In genomic region chr20:19012671-19013070, GRCh38 we compare ENCODE assay signal across 15 cellular contexts.
DNase-seq lines count a peak whose midpoint lies in the region; ATAC-seq and TF ChIP-seq lines count a peak whose summit lies in the region.
"Had no signal": no experiment of that assay in that cellular context is flagged by ENCODE, and none has a peak within 500 bp of the region (broad histone marks: within the 10 kb centered on the region; RNA-seq: fewer than 3 reads in every experiment).

No MANE protein-coding gene starts in this region.

- 30 to 36% methylated on average over 7 of the region's 7 CpGs for WGBS in GM23248 (ENCODE audit: low coverage in 1 of 2, low lambda C conversion rate in 2 of 2, missing lambda C conversion rate in 2 of 2), 2 experiments
- WGBS in heart right ventricle, 2 donors: 36 to 48% methylated on average over 7 of the region's 7 CpGs

- H2AFZ ChIP-seq in GM23248: no peak overlapping the region

- in situ Hi-C loops in GM23248 (cut with MboI) (no loop called here), gastrocnemius medialis (cut with MboI; ENCODE audit: low sequenced_read_pairs in 4 of 4) (no loop called here)

- no peak for TF ChIP-seq CTCF in heart right ventricle (IDR thresholded peaks at IDR 0.05)
- TF ChIP-seq CTCF in gastrocnemius medialis (IDR thresholded peaks at IDR 0.05 in 4 of 5, conservative IDR thresholded peaks at IDR 0.05 in 1 of 5): no peak

- H3K27ac ChIP-seq in GM23248 (no peak overlapping the region), heart right ventricle (no peak overlapping the region), gastrocnemius medialis (no peak overlapping the region)
- H3K27ac ChIP-seq: foreskin keratinocyte, pancreas, WERI-Rb-1 had no signal

- peak in 5 of 8 donors; percentile 43 to 80 (median 59) for ATAC-seq in heart right ventricle
- ATAC-seq in gastrocnemius medialis: peak; percentile 83 to 86
- no peak for ATAC-seq in HG03520 (IDR thresholded peaks at IDR 0.05; ENCODE audit: unreplicated experiment)
- ATAC-seq: effector memory CD8-positive, alpha-beta T cell; foreskin keratinocyte; SK-N-SH treated with all-trans-retinoic acid at 6 μM for 48 hours had no signal

- H3F3A ChIP-seq in GM23248 (ENCODE audit: insufficient read depth): no peaks in the 10 kb centered on the region

- peak; percentile 54 for DNase-seq in GM23248
- DNase-seq in RKO (ENCODE audit: low spot score): peak; percentile 7
- no peak for DNase-seq in heart right ventricle
- no peak for DNase-seq in gastrocnemius medialis
- DNase-seq in DMS53 (lab: John Stamatoyannopoulos, UW): no peak
- DNase-seq in T-helper 9 cell: no peak
- DNase-seq: activated naive CD4-positive, alpha-beta T cell; CD4-positive, alpha-beta T cell; effector memory CD8-positive, alpha-beta T cell; NK-92 treated with Interleukin-12 subunit alpha and Interleukin-12 subunit beta, amount 100 ng/mL, for 24 hours; pancreas; WERI-Rb-1 had no signal

- H3K9me2 ChIP-seq in GM23248 (ENCODE audit: insufficient read depth): no peaks in the 10 kb centered on the region

- no peak for TF ChIP-seq POLR2A in gastrocnemius medialis (IDR thresholded peaks at IDR 0.05)

- H3K27me3 ChIP-seq in GM23248 (replicated peaks; ENCODE audit: insufficient read depth) (no peaks in the 10 kb centered on the region), heart right ventricle (no peaks in the 10 kb centered on the region), gastrocnemius medialis (no peaks in the 10 kb centered on the region)
- H3K27me3 ChIP-seq: foreskin keratinocyte, pancreas had no signal

- H3K4me3 ChIP-seq in GM23248: no peak overlapping the region
- H3K4me3 ChIP-seq in heart right ventricle: no peak overlapping the region
- H3K4me3 ChIP-seq in gastrocnemius medialis: no peak overlapping the region
- H3K4me3 ChIP-seq: pancreas had no signal

- H3K4me2 ChIP-seq in GM23248 (ENCODE audit: unreplicated experiment): no peak overlapping the region

- H3K36me3 ChIP-seq in GM23248 (ENCODE audit: low read depth) (no peaks in the 10 kb centered on the region), heart right ventricle (no peaks in the 10 kb centered on the region), gastrocnemius medialis (no peaks in the 10 kb centered on the region)
- H3K36me3 ChIP-seq: pancreas, WERI-Rb-1 had no signal

- H3K4me1 ChIP-seq in GM23248 (ENCODE audit: insufficient read depth): no peaks in the 10 kb centered on the region
- peaks cover 0 to 11% (median 6%) of the 10 kb centered on the region in 9 donors for H3K4me1 ChIP-seq in heart right ventricle
- H3K4me1 ChIP-seq in gastrocnemius medialis: peaks cover 0 to 17% of the 10 kb centered on the region in 2 donors
- H3K4me1 ChIP-seq: foreskin keratinocyte, pancreas had no signal

- H3K9me3 ChIP-seq in GM23248 (ENCODE audit: low read depth) (no peaks in the 10 kb centered on the region), heart right ventricle (no peaks in the 10 kb centered on the region), gastrocnemius medialis (no peaks in the 10 kb centered on the region)
- H3K9me3 ChIP-seq: pancreas had no signal

- no peaks in the 10 kb centered on the region for H4K20me1 ChIP-seq in GM23248 (ENCODE audit: insufficient read depth)

- H3K9ac ChIP-seq in GM23248: no peak overlapping the region

- intact Hi-C loops in heart right ventricle (cut with DNase I): no loop called here
- intact Hi-C loops in gastrocnemius medialis (cut with DNase I; ENCODE audit: low total_unique reads): loop anchor here (5.0 kb wide), 1 partner anchor 50 kb away; no protein-coding TSS in a partner anchor

- no peaks in the 10 kb centered on the region for H3K79me2 ChIP-seq in GM23248 (ENCODE audit: insufficient read depth)

Comparison
In these comparisons a context has a peak if more than half of its experiments do, and no peak if none do; other contexts are left out.
1. DNase-seq: peak in GM23248 (single experiment) and RKO (single experiment); none in heart right ventricle (0 of 2), gastrocnemius medialis (0 of 2), DMS53 (single experiment) and T-helper 9 cell (single experiment).